In the genomic region with DNA sequence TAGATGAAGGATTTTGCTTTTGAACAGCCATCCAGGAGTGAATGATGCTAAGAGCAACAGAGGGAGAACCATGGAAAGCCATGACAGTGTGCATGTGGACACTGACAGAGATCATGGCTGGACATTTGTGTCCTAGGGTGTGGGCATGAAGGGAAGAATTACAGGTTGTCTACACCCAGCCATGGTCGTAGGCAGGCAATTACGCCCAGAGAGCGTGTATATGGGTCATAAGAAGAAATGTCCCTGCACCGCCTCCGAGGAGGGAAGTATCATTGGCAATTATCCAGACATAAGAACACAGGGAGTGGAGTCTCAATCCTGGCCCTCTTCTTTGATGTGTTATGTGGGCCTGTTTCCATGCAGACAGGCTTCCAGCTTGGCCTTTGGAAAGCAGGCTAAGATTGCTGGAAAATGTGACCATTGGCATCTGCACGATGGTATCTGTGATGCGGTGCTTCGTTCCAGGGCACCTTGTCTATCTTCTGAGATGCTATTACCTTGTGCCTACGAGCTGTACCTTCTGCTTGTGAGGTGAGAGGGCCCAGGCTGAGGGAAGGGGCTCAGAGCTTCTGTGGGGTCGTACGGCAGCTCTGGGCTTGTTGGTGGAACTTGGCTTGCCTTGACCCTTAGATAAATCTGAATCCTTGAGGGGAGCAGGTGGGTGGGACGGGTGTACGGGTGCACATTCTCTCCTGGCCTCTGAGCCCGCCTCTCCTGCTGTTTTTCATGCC, we compare ENCODE assay signal across 1 cellular context.
TF ChIP-seq lines count a peak whose summit lies in the region.

No MANE protein-coding gene starts in this region.

TF ChIP-seq in SK-N-SH treated with all-trans-retinoic acid at 6 μM for 48 hours, 23 proteins besides CTCF, POLR2A, EP300 and RAD21 (continued from another document):
- TF ChIP-seq, protein P1, sequence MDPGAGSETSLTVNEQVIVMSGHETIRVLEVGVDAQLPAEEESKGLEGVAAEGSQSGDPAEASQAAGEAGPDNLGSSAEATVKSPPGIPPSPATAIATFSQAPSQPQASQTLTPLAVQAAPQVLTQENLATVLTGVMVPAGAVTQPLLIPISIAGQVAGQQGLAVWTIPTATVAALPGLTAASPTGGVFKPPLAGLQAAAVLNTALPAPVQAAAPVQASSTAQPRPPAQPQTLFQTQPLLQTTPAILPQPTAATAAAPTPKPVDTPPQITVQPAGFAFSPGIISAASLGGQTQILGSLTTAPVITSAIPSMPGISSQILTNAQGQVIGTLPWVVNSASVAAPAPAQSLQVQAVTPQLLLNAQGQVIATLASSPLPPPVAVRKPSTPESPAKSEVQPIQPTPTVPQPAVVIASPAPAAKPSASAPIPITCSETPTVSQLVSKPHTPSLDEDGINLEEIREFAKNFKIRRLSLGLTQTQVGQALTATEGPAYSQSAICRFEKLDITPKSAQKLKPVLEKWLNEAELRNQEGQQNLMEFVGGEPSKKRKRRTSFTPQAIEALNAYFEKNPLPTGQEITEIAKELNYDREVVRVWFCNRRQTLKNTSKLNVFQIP (CRISPR knock-in tag; IDR thresholded peaks at IDR 0.05; ENCODE audit: borderline replicate concordance, low read depth) = no peak
- TF ChIP-seq, protein P2, sequence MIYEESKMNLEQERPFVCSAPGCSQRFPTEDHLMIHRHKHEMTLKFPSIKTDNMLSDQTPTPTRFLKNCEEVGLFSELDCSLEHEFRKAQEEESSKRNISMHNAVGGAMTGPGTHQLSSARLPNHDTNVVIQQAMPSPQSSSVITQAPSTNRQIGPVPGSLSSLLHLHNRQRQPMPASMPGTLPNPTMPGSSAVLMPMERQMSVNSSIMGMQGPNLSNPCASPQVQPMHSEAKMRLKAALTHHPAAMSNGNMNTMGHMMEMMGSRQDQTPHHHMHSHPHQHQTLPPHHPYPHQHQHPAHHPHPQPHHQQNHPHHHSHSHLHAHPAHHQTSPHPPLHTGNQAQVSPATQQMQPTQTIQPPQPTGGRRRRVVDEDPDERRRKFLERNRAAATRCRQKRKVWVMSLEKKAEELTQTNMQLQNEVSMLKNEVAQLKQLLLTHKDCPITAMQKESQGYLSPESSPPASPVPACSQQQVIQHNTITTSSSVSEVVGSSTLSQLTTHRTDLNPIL (CRISPR knock-in tag; IDR thresholded peaks at IDR 0.05; ENCODE audit: low read depth) = no peak
- no peak for TF ChIP-seq GLIS3 (CRISPR knock-in tag; IDR thresholded peaks at IDR 0.05)
- TF ChIP-seq ARNTL (CRISPR knock-in tag; IDR thresholded peaks at IDR 0.05; ENCODE audit: borderline replicate concordance, low read depth) = no peak
